In the genomic region with DNA sequence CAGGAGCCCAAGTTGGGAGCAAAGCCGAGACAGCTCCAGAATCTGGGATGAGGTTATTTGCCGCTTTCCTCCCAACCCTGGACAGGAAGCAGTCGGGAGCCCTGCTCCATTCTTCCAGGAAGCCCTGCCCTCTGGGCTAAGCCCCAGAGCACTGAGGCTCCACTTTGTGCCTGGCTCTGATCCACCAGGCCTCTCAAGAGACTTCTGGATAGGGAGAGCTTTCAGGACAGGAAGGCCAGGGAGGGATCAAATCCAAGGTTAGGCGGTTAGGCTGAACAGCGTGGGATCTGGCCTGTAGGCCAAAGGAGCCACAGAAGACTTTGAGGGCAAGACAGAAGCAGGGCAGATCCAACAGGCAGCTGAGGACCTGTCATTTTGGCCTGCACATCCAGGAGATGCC, we compare ENCODE assay signal across 1 cellular context.
TF ChIP-seq lines count a peak whose summit lies in the region.

No MANE protein-coding gene starts in this region.

TF ChIP-seq in HepG2, 621 proteins besides CTCF, POLR2A, EP300 and RAD21 (continued from another document):
- TF ChIP-seq, protein P1, sequence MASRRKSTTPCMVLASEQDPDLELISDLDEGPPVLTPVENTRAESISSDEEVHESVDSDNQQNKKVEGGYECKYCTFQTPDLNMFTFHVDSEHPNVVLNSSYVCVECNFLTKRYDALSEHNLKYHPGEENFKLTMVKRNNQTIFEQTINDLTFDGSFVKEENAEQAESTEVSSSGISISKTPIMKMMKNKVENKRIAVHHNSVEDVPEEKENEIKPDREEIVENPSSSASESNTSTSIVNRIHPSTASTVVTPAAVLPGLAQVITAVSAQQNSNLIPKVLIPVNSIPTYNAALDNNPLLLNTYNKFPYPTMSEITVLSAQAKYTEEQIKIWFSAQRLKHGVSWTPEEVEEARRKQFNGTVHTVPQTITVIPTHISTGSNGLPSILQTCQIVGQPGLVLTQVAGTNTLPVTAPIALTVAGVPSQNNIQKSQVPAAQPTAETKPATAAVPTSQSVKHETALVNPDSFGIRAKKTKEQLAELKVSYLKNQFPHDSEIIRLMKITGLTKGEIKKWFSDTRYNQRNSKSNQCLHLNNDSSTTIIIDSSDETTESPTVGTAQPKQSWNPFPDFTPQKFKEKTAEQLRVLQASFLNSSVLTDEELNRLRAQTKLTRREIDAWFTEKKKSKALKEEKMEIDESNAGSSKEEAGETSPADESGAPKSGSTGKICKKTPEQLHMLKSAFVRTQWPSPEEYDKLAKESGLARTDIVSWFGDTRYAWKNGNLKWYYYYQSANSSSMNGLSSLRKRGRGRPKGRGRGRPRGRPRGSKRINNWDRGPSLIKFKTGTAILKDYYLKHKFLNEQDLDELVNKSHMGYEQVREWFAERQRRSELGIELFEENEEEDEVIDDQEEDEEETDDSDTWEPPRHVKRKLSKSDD (CRISPR knock-in tag; IDR thresholded peaks at IDR 0.05; ENCODE audit: low read depth): no peak
- TF ChIP-seq NFE2 (CRISPR knock-in tag; IDR thresholded peaks at IDR 0.05): no peak
- no peak for TF ChIP-seq RAD51 (IDR thresholded peaks at IDR 0.05; ENCODE audit: borderline replicate concordance)
- TF ChIP-seq ZZZ3 (CRISPR knock-in tag; IDR thresholded peaks at IDR 0.05; ENCODE audit: borderline replicate concordance): no peak
- no peak for TF ChIP-seq RXRA (CRISPR knock-in tag; IDR thresholded peaks at IDR 0.05)
- TF ChIP-seq CBX2 (IDR thresholded peaks at IDR 0.05; ENCODE audit: low read depth, low read length): no peak
- TF ChIP-seq CBX2 (CRISPR knock-in tag; IDR thresholded peaks at IDR 0.05; ENCODE audit: low read depth): no peak
- TF ChIP-seq, protein P2, sequence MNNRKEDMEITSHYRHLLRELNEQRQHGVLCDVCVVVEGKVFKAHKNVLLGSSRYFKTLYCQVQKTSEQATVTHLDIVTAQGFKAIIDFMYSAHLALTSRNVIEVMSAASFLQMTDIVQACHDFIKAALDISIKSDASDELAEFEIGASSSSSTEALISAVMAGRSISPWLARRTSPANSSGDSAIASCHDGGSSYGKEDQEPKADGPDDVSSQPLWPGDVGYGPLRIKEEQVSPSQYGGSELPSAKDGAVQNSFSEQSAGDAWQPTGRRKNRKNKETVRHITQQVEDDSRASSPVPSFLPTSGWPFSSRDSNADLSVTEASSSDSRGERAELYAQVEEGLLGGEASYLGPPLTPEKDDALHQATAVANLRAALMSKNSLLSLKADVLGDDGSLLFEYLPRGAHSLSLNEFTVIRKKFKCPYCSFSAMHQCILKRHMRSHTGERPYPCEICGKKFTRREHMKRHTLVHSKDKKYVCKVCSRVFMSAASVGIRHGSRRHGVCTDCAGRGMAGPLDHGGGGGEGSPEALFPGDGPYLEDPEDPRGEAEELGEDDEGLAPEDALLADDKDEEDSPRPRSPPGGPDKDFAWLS (CRISPR knock-in tag; IDR thresholded peaks at IDR 0.05; ENCODE audit: borderline replicate concordance): no peak
- no peak for TF ChIP-seq EED (CRISPR knock-in tag; IDR thresholded peaks at IDR 0.05)
- TF ChIP-seq ZNF567 (CRISPR knock-in tag; IDR thresholded peaks at IDR 0.05; ENCODE audit: borderline replicate concordance): no peak
- no peak for TF ChIP-seq GZF1 (CRISPR knock-in tag; IDR thresholded peaks at IDR 0.05)
- TF ChIP-seq FOXA3 (CRISPR knock-in tag; IDR thresholded peaks at IDR 0.05): no peak
- TF ChIP-seq TEAD3 (CRISPR knock-in tag; optimal IDR thresholded peaks at IDR 0.05; ENCODE audit: borderline replicate concordance): no peak
- no peak for TF ChIP-seq MAZ (IDR thresholded peaks at IDR 0.05; ENCODE audit: borderline replicate concordance, low read depth, low read length)
- no peak for TF ChIP-seq MAZ (CRISPR knock-in tag; IDR thresholded peaks at IDR 0.05; ENCODE audit: low read depth)
TF ChIP-seq in HepG2: peak in this region for 0.
